In the genomic region with DNA sequence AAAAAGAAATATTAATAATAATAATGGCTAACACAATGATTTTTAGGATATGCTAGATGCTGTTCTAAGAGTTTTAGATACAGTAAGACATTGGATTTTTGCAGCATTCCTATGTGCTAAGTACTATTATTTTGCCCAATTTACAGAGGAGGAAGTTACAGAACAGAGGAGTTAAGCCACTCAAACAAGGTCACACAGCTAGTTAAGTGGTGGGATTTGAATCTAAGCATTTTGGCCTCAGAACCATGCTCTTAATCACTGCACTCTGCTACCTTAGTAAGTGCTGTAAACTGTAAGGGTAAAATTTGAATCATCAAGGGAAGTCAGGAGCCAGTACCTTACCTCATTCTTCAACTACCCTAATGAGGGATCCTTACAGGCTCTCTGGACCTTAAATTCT, we compare ENCODE assay signal across 29 cellular contexts.
"Had no signal": no experiment of that assay in that cellular context is flagged by ENCODE, and none has a peak within 500 bp of the region (broad histone marks: within the 10 kb centered on the region; RNA-seq: fewer than 3 reads in every experiment).

No MANE protein-coding gene starts in this region.

- H3K4me3 Mint-ChIP-seq: dendritic cell treated with granulocyte-macrophage colony-stimulating factor and Interleukin-4, amounts not matched to agents 40 ng/mL and 50 ng/mL, for 4 days; effector memory CD8-positive, alpha-beta T cell; endodermal cell had no signal

- FAIRE-seq: endometrium, endothelial cell of umbilical vein, frontal cortex had no signal

- H3K4me1 ChIP-seq: colonic mucosa, esophagus squamous epithelium, foreskin keratinocyte, gastrocnemius medialis, heart left ventricle, heart right ventricle had no signal

- H3K79me2 ChIP-seq: hepatocyte had no signal

- ATAC-seq: effector memory CD8-positive, alpha-beta T cell; esophagus mucosa; foreskin keratinocyte; gastrocnemius medialis; gastroesophageal sphincter; heart left ventricle; heart right ventricle had no signal

- H3K9me3 Mint-ChIP-seq: endodermal cell had no signal

- H3K27ac Mint-ChIP-seq: dendritic cell treated with granulocyte-macrophage colony-stimulating factor and Interleukin-4, amounts not matched to agents 40 ng/mL and 50 ng/mL, for 4 days; effector memory CD8-positive, alpha-beta T cell; endodermal cell had no signal

- DNase-seq: colonic mucosa; cortex of kidney; dermis blood vessel endothelial cell; dorsolateral prefrontal cortex; effector CD4-positive, alpha-beta T cell; effector CD8-positive, alpha-beta T cell; effector memory CD4-positive, alpha-beta T cell; effector memory CD8-positive, alpha-beta T cell; endodermal cell; erythroblast; esophagus squamous epithelium; foreskin fibroblast; foreskin keratinocyte; foreskin melanocyte; gastrocnemius medialis; glutamatergic neuron; head of caudate nucleus; heart left ventricle; heart right ventricle had no signal

- H2AFZ ChIP-seq: hepatocyte had no signal

- H3K9me3 ChIP-seq: colonic mucosa, esophagus squamous epithelium, gastrocnemius medialis, gastroesophageal sphincter had no signal

- H3K27ac ChIP-seq: colonic mucosa, coronary artery, dorsolateral prefrontal cortex, epithelial cell of prostate, esophagus muscularis mucosa, esophagus squamous epithelium, foreskin keratinocyte, gastrocnemius medialis, gastroesophageal sphincter, heart left ventricle, heart right ventricle, hepatocyte had no signal

- H3K36me3 ChIP-seq: colonic mucosa, esophagus muscularis mucosa, gastrocnemius medialis had no signal

- H3K27me3 ChIP-seq: colonic mucosa, dorsolateral prefrontal cortex, esophagus muscularis mucosa, esophagus squamous epithelium, foreskin keratinocyte, gastrocnemius medialis, gastroesophageal sphincter, heart left ventricle, heart right ventricle, hepatocyte had no signal

- H3K4me3 ChIP-seq: colonic mucosa, coronary artery, dorsolateral prefrontal cortex, esophagus muscularis mucosa, esophagus squamous epithelium, gastrocnemius medialis, gastroesophageal sphincter, heart left ventricle, heart right ventricle, hepatocyte had no signal

- H3K27me3 Mint-ChIP-seq: dendritic cell treated with granulocyte-macrophage colony-stimulating factor and Interleukin-4, amounts not matched to agents 40 ng/mL and 50 ng/mL, for 4 days; effector memory CD8-positive, alpha-beta T cell had no signal

- H3K4me2 ChIP-seq: hepatocyte had no signal
